ENCODE assay signal across 8 cellular contexts in genomic region chr4:99403380-99404194, GRCh38. TPM values are rescaled to one million over a fixed set of nuclear protein-coding genes. Genes with fewer than 3 reads are reported as not detected.
DNase-seq lines count a peak whose midpoint lies in the region; ATAC-seq and TF ChIP-seq lines count a peak whose summit lies in the region.

No MANE protein-coding gene starts in this region.

- POLR2A ChIA-PET in IMR-90 (lab: Charles Lee; ENCODE audit: unreplicated experiment): no interaction called here

- peak overlapping the region; percentile 99 for H4K5ac ChIP-seq in IMR-90 (ENCODE audit: low read depth, low read length)

- peak; percentile 68 for ATAC-seq in GM21529 (IDR thresholded peaks at IDR 0.05; ENCODE audit: unreplicated experiment)
- peak; percentile 42 for ATAC-seq in IMR-90 (ENCODE audit: low read depth)

- no peak for TF ChIP-seq CTCF in IMR-90 (conservative IDR thresholded peaks at IDR 0.05; ENCODE audit: low read depth, low read length)

- WGBS in IMR-90 (ENCODE audit: extremely low coverage in 2 of 2, insufficient read length in 1 of 2), 2 experiments: no CpG with 5 or more reads among the region's 5 CpGs

- H3K36me3 ChIP-seq in IMR-90 (ENCODE audit: control insufficient read depth, insufficient read depth, low read length): no peaks in the 10 kb centered on the region

- H2BK120ac ChIP-seq in IMR-90 (ENCODE audit: low read depth, low read length): peak overlapping the region; percentile 99

- CTCF ChIA-PET in IMR-90 (lab: Yijun Ruan, JAX): interaction anchor here (1.1 to 2.1 kb wide), 6 partner anchors 12 to 284 kb away, joined by 3 to 13 read pairs (median 4); no protein-coding TSS in a partner anchor

- H4K8ac ChIP-seq in IMR-90 (ENCODE audit: low read depth in 2 of 2, low read length in 2 of 2): peak overlapping the region; percentile 46 to 90; a peak in 3 of 4 replicates

- no peak for TF ChIP-seq RAD21 in IMR-90 (IDR thresholded peaks at IDR 0.05; ENCODE audit: low read length)

- H3K23ac ChIP-seq in IMR-90 (ENCODE audit: low read depth, low read length): peak overlapping the region; percentile 7; the same call in 1 of the 2 replicates

- H3K4ac ChIP-seq in IMR-90 (ENCODE audit: low read depth, low read length): peak overlapping the region; percentile 76

- H4K20me1 ChIP-seq in IMR-90 (ENCODE audit: insufficient read depth, low read length): no peaks in the 10 kb centered on the region

- peak overlapping the region; percentile 46; the same call in 1 of the 2 replicates for H3K4me2 ChIP-seq in IMR-90 (ENCODE audit: low read depth, low read length)

- peak overlapping the region; percentile 13 for H3K9ac ChIP-seq in IMR-90 (ENCODE audit: low read depth, low read length)

- peak overlapping the region; percentile 87; the same call in 1 of the 2 replicates for H2AK5ac ChIP-seq in IMR-90 (ENCODE audit: low read depth, low read length)

- H3K27ac ChIP-seq in IMR-90 (ENCODE audit: insufficient read depth, low read length): peak overlapping the region; percentile 86; the same call in 1 of the 2 replicates

- H3K9me1 ChIP-seq in IMR-90 (ENCODE audit: insufficient read depth, low read length): 0 out of 2 replicates have a peak, but pooled peaks cover 3% of the 10 kb centered on the region

- BruUV-seq in IMR-90 (replicated peaks; lab: Mats Ljungman, UMichigan): no TSS peak

- 0 out of 2 replicates have a peak, but pooled peaks cover 2% of the 10 kb centered on the region for H3K9me3 ChIP-seq in IMR-90 (ENCODE audit: control insufficient read depth, insufficient read depth, low read length)

- in situ Hi-C loops in IMR-90 (cut with MboI; ENCODE audit: low sequenced_read_pairs): loop anchor here (5.0 to 10.0 kb wide), 2 partner anchors 201 to 1259 kb away; partner anchors contain the start of gene STPG2

- dilution Hi-C loops in IMR-90 (cut with HindIII; ENCODE audit: low sequenced_read_pairs, unreplicated experiment): no loop called here

- H3K56ac ChIP-seq in IMR-90 (ENCODE audit: extremely low read depth, insufficient read depth, low read length): no peak overlapping the region; the same call in 1 of the 2 replicates

- peaks cover 13% of the 10 kb centered on the region for H3K4me1 ChIP-seq in IMR-90 (ENCODE audit: control insufficient read depth, insufficient read depth, low read length)

- H2BK20ac ChIP-seq in IMR-90 (ENCODE audit: low read depth, low read length): peak overlapping the region; percentile 80

- no peak overlapping the region for H3K4me3 ChIP-seq in IMR-90 (ENCODE audit: insufficient read depth, low read depth, low read length)

- peak overlapping the region; percentile 80 for H3K14ac ChIP-seq in IMR-90 (replicated peaks; ENCODE audit: low read depth, low read length)

- H3K27me3 ChIP-seq in IMR-90 (ENCODE audit: control insufficient read depth, insufficient read depth, low read length): no peaks in the 10 kb centered on the region

- H2BK5ac ChIP-seq in IMR-90 (ENCODE audit: low read depth, low read length, poor library complexity, severe bottlenecking): peak overlapping the region; percentile 96

- peak overlapping the region; percentile 79; the same call in 2 of the 3 replicates for H2BK15ac ChIP-seq in IMR-90 (ENCODE audit: low read depth, low read length)

- TF ChIP-seq POLR2A in IMR-90 (IDR thresholded peaks at IDR 0.05; ENCODE audit: low read depth, low read length): no peak

- no peak overlapping the region for H2AK9ac ChIP-seq in IMR-90 (replicated peaks; ENCODE audit: low read depth, low read length, poor library complexity)

- H4K91ac ChIP-seq in IMR-90 (ENCODE audit: insufficient read depth, low read depth, low read length): peak overlapping the region; percentile 67

- peak overlapping the region; percentile 98 for H3K18ac ChIP-seq in IMR-90 (ENCODE audit: low read depth, low read length)

- DNase-seq in DMS53 treated with DMSO at 0.1 percent for 48 hours (lab: John Stamatoyannopoulos, UW; ENCODE audit: unreplicated experiment) (peak; percentile 70), IMR-90 (peak; percentile 74), left kidney (ENCODE audit: low read depth, low spot score) (peak; percentile 63), NCI-H2171 (lab: John Stamatoyannopoulos, UW) (no peak), NCI-H1417 treated with DMSO at 0.1 percent for 48 hours (lab: John Stamatoyannopoulos, UW) (no peak), putamen (ENCODE audit: low spot score) (no peak), iPS-NIHi7 (ENCODE audit: extremely low spot score) (no peak)

- H3K79me1 ChIP-seq in IMR-90 (ENCODE audit: low read depth in 1 of 2, low read length in 2 of 2): no peaks in the 10 kb centered on the region

- H2AFZ ChIP-seq in IMR-90 (replicated peaks; ENCODE audit: low read length, poor library complexity): no peak overlapping the region

- intact Hi-C loops in IMR-90 (cut with micrococcal nuclease): loop anchor here (1.0 to 10.0 kb wide), 6 partner anchors 21 to 465 kb away; partner anchors contain the start of gene ADH5

TF ChIP-seq in IMR-90, 13 proteins besides CTCF, POLR2A, EP300 and RAD21:
- TF ChIP-seq SMC3 (IDR thresholded peaks at IDR 0.05; ENCODE audit: low read depth, low read length) (no peak), CEBPB (IDR thresholded peaks at IDR 0.05; ENCODE audit: low read depth, low read length) (peak; percentile 67), MXI1 (IDR thresholded peaks at IDR 0.05; ENCODE audit: borderline replicate concordance, low read depth, low read length) (no peak)

RNA-seq across cellular contexts. Expression of gene ADH7, which starts 31.6 kb away (rescaled TPM):
- total RNA-seq in IMR-90 (2012; rRNA removed): not detected in 2 replicates
- polyA plus RNA-seq in IMR-90 (2012; rRNA removed): not detected in 2 replicates
- not detected in 2 replicates for polyA plus RNA-seq in IMR-90 (2012; cell fraction: cytosol; rRNA removed)
- not detected in 2 replicates for polyA plus RNA-seq in IMR-90 (2012; cell fraction: nucleus; rRNA removed; ENCODE audit: low replicate concordance)

RNA-seq across cellular contexts. Expression of gene ADH1C, which starts 51.0 kb away (rescaled TPM):
- not detected in 2 replicates for total RNA-seq in IMR-90 (2012; rRNA removed)
- polyA plus RNA-seq in IMR-90 (2012; rRNA removed): 0.26 TPM in 1 of 2 replicates, not detected in the other
- 0.07 and 0.24 TPM in 2 replicates for polyA plus RNA-seq in IMR-90 (2012; cell fraction: cytosol; rRNA removed)
- 0.17 and 0.21 TPM in 2 replicates for polyA plus RNA-seq in IMR-90 (2012; cell fraction: nucleus; rRNA removed; ENCODE audit: low replicate concordance)

Comparison
In these comparisons a context has a peak if more than half of its experiments do, and no peak if none do; other contexts are left out.
1. DNase-seq: peak in DMS53 treated with DMSO at 0.1 percent for 48 hours (single experiment), IMR-90 (single experiment) and left kidney (single experiment); none in NCI-H2171 (single experiment), NCI-H1417 treated with DMSO at 0.1 percent for 48 hours (single experiment), putamen (single experiment) and iPS-NIHi7 (single experiment).